ENCODE assay signal across 1 cellular context in genomic region chr1:17755120-17755519, GRCh38.
A peak's percentile ranks its signal among the peaks of the same experiment; 100 is the strongest.
TF ChIP-seq lines count a peak whose summit lies in the region.

Gene ACTL8 (plus strand): TSS chr1:17755333. CDS start chr1:17823009, 67,676 bp downstream.

TF ChIP-seq in K562, 482 proteins besides CTCF, POLR2A, EP300 and RAD21 (continued from another document):
- TF ChIP-seq MGA (IDR thresholded peaks at IDR 0.05) (peak; percentile 91), ZNF699 (CRISPR knock-in tag; IDR thresholded peaks at IDR 0.05; ENCODE audit: insufficient replicate concordance) (peak; percentile 100), FOXM1 (IDR thresholded peaks at IDR 0.05; ENCODE audit: low read depth) (no peak), FOXM1 (CRISPR knock-in tag; IDR thresholded peaks at IDR 0.05; ENCODE audit: low read depth) (no peak), ZC3H4 (CRISPR knock-in tag; IDR thresholded peaks at IDR 0.05; ENCODE audit: borderline replicate concordance) (no peak), ZNF232 (CRISPR knock-in tag; IDR thresholded peaks at IDR 0.05) (0 out of 2 replicates have a peak, but pooled peaks have one; percentile 44), MNT (conservative IDR thresholded peaks at IDR 0.05) (peak; percentile 56 to 79), ZNF561 (CRISPR knock-in tag; conservative IDR thresholded peaks at IDR 0.05) (no peak), USF1 (CRISPR knock-in tag; IDR thresholded peaks at IDR 0.05) (peak; percentile 82), USF2 (CRISPR knock-in tag; IDR thresholded peaks at IDR 0.05) (peak; percentile 74), HCFC1 (IDR thresholded peaks at IDR 0.05; ENCODE audit: low read depth, low read length) (no peak; the same call in 1 of the 2 replicates), E2F1 (CRISPR knock-in tag; IDR thresholded peaks at IDR 0.05) (no peak), ZNF436 (CRISPR knock-in tag; IDR thresholded peaks at IDR 0.05) (no peak)
